9 cellular contexts compared by ENCODE assay signal in genomic region chr19:38264486-38265212, GRCh38. TPM values are rescaled to one million over a fixed set of nuclear protein-coding genes. Genes with fewer than 3 reads are reported as not detected.
DNase-seq lines count a peak whose midpoint lies in the region; ATAC-seq, FAIRE-seq and TF ChIP-seq lines count a peak whose summit lies in the region.
"Had no signal": no experiment of that assay in that cellular context is flagged by ENCODE, and none has a peak within 500 bp of the region (broad histone marks: within the 10 kb centered on the region; RNA-seq: fewer than 3 reads in every experiment).

A gene with protein sequence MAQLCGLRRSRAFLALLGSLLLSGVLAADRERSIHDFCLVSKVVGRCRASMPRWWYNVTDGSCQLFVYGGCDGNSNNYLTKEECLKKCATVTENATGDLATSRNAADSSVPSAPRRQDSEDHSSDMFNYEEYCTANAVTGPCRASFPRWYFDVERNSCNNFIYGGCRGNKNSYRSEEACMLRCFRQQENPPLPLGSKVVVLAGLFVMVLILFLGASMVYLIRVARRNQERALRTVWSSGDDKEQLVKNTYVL (plus strand): TSS chr19:38264573. CDS start chr19:38264893, 320 bp downstream.

- no peaks in the 10 kb centered on the region for H3K27me3 Mint-ChIP-seq in dendritic cell treated with granulocyte-macrophage colony-stimulating factor and Interleukin-4, amounts not matched to agents 40 ng/mL and 50 ng/mL, for 4 days
- H3K27me3 Mint-ChIP-seq in stimulated activated memory B cell treated with anti-CD40 and anti-IgM and Interleukin-4, amounts not matched to agents 10 μg/mL and 1 μg/mL and 100 μg/mL, for 72 hours, result no peaks in the 10 kb centered on the region

- H3K4me3 Mint-ChIP-seq in dendritic cell treated with granulocyte-macrophage colony-stimulating factor and Interleukin-4, amounts not matched to agents 40 ng/mL and 50 ng/mL, for 4 days, result peak within 1 kb of the TSS; percentile 99
- peak within 1 kb of the TSS; percentile 89 for H3K4me3 Mint-ChIP-seq in stimulated activated memory B cell treated with anti-CD40 and anti-IgM and Interleukin-4, amounts not matched to agents 10 μg/mL and 1 μg/mL and 100 μg/mL, for 72 hours

- no peaks in the 10 kb centered on the region for H3K27me3 ChIP-seq in lower lobe of right lung (ENCODE audit: low read depth)

- no peak for FAIRE-seq in urothelium cell line (lab: Jason Lieb, UNC)

- DNase-seq in DMS79 treated with DMSO at 0.1 percent for 48 hours (lab: John Stamatoyannopoulos, UW) (peak; percentile 90), T-helper 2 cell (peak in 3 of 5 experiments; percentile 10 to 55 (median 38)), lower lobe of right lung (peak; percentile 94), NCI-H774 (lab: John Stamatoyannopoulos, UW) (no peak), urothelium cell line (ENCODE audit: low spot score) (no peak)

- H3K9me3 ChIP-seq in lower lobe of right lung, result no peaks in the 10 kb centered on the region

- H3K36me3 ChIP-seq in lower lobe of right lung, result no peaks in the 10 kb centered on the region

- peak; percentile 18 for ATAC-seq in HG03175 (IDR thresholded peaks at IDR 0.05; ENCODE audit: unreplicated experiment)
- ATAC-seq in lower lobe of right lung, result peak; percentile 29 to 42
- ATAC-seq in stimulated activated memory B cell treated with anti-CD40 and anti-IgM and Interleukin-4, amounts not matched to agents 10 μg/mL and 1 μg/mL and 100 μg/mL, for 72 hours, result peak; percentile 49

- peak within 1 kb of the TSS; percentile 76 for H3K4me3 ChIP-seq in lower lobe of right lung

- peak within 1 kb of the TSS; percentile 98 for H3K27ac Mint-ChIP-seq in dendritic cell treated with granulocyte-macrophage colony-stimulating factor and Interleukin-4, amounts not matched to agents 40 ng/mL and 50 ng/mL, for 4 days
- peak within 1 kb of the TSS; percentile 95 for H3K27ac Mint-ChIP-seq in stimulated activated memory B cell treated with anti-CD40 and anti-IgM and Interleukin-4, amounts not matched to agents 10 μg/mL and 1 μg/mL and 100 μg/mL, for 72 hours

- no peaks in the 10 kb centered on the region for H3K9me3 Mint-ChIP-seq in dendritic cell treated with granulocyte-macrophage colony-stimulating factor and Interleukin-4, amounts not matched to agents 40 ng/mL and 50 ng/mL, for 4 days
- no peaks in the 10 kb centered on the region for H3K9me3 Mint-ChIP-seq in stimulated activated memory B cell treated with anti-CD40 and anti-IgM and Interleukin-4, amounts not matched to agents 10 μg/mL and 1 μg/mL and 100 μg/mL, for 72 hours

- peaks cover 51% of the 10 kb centered on the region for H3K36me3 Mint-ChIP-seq in dendritic cell treated with granulocyte-macrophage colony-stimulating factor and Interleukin-4, amounts not matched to agents 40 ng/mL and 50 ng/mL, for 4 days (ENCODE audit: low read depth)
- H3K36me3 Mint-ChIP-seq in stimulated activated memory B cell treated with anti-CD40 and anti-IgM and Interleukin-4, amounts not matched to agents 10 μg/mL and 1 μg/mL and 100 μg/mL, for 72 hours, result peaks cover 21% of the 10 kb centered on the region

- peak within 1 kb of the TSS; percentile 93 for H3K27ac ChIP-seq in lower lobe of right lung

- intact Hi-C loops in dendritic cell treated with granulocyte-macrophage colony-stimulating factor and Interleukin-4, amounts not matched to agents 40 ng/mL and 50 ng/mL, for 4 days (cut with micrococcal nuclease), result loop anchor here (1.0 to 5.0 kb wide), 2 partner anchors 8 to 53 kb away; partner anchors contain the start of genes KCNK6, PPP1R14A and YIF1B
- intact Hi-C loops in lower lobe of right lung (cut with DNase I), result no loop called here

- peaks cover 61% of the 10 kb centered on the region for H3K4me1 Mint-ChIP-seq in dendritic cell treated with granulocyte-macrophage colony-stimulating factor and Interleukin-4, amounts not matched to agents 40 ng/mL and 50 ng/mL, for 4 days (ENCODE audit: low read depth)
- peaks cover 62% of the 10 kb centered on the region for H3K4me1 Mint-ChIP-seq in stimulated activated memory B cell treated with anti-CD40 and anti-IgM and Interleukin-4, amounts not matched to agents 10 μg/mL and 1 μg/mL and 100 μg/mL, for 72 hours

- no peak for TF ChIP-seq CTCF in lower lobe of right lung (IDR thresholded peaks at IDR 0.05)

- H3K4me1 ChIP-seq in lower lobe of right lung, result peaks cover 33% of the 10 kb centered on the region

RNA-seq across cellular contexts. Expression of the gene that starts here (rescaled TPM):
- 202 TPM for total RNA-seq in lower lobe of right lung
- total RNA-seq: SK-MEL-5 had no signal

Comparison
In these comparisons a context has a peak if more than half of its experiments do, and no peak if none do; other contexts are left out.
1. DNase-seq: peak in DMS79 treated with DMSO at 0.1 percent for 48 hours (single experiment), T-helper 2 cell (3 of 5) and lower lobe of right lung (single experiment); none in NCI-H774 (single experiment) and urothelium cell line (single experiment).
2. Peak in every context shown above with its lines, with median percentiles within 50 percentile points of each other: ATAC-seq.